21 cellular contexts compared by ENCODE assay signal in the genomic region with DNA sequence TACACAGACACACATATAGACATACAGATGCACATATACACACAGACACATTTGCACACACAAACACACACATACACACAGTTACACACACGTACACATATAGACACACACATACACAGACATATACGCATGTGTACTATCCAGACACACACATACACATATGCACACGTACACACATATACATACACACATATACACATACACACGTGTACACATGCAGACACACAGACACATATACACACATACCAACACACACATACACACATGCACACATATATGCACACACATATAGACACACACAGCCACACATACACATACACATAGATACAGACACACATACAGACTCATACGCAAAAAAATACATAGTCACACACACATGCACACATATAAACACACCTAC.
"Had no signal": no experiment of that assay in that cellular context is flagged by ENCODE, and none has a peak within 500 bp of the region (broad histone marks: within the 10 kb centered on the region; RNA-seq: fewer than 3 reads in every experiment).

No MANE protein-coding gene starts in this region.

- ATAC-seq: naive thymus-derived CD8-positive, alpha-beta T cell had no signal

- H3K4me1 ChIP-seq: parathyroid adenoma, thyroid gland had no signal

- H3K27me3 Mint-ChIP-seq: naive thymus-derived CD8-positive, alpha-beta T cell; progenitor cell of endocrine pancreas had no signal

- DNase-seq: dorsolateral prefrontal cortex; effector CD4-positive, alpha-beta T cell; foreskin fibroblast; gastrocnemius medialis; left ventricle myocardium superior; naive thymus-derived CD8-positive, alpha-beta T cell; sigmoid colon; stimulated activated CD4-positive, alpha-beta T cell treated with anti-CD3 and anti-CD28 coated beads, Interleukin-2, amount 100 ng/mL, for 24 hours; stimulated activated CD4-positive, alpha-beta T cell treated with anti-CD3 and anti-CD28 coated beads, Interleukin-4, amount 100 ng/mL, for 24 hours; stimulated activated naive CD4-positive, alpha-beta T cell treated with Interleukin-2 at 50 U/mL for 16 hours; stomach had no signal

- H3K9ac ChIP-seq: parathyroid adenoma had no signal

- FAIRE-seq: keratinocyte had no signal

- H3K27ac ChIP-seq: coronary artery, gastrocnemius medialis, lower lobe of right lung, parathyroid adenoma, sigmoid colon, thyroid gland had no signal

- H3K27ac Mint-ChIP-seq: progenitor cell of endocrine pancreas; stimulated activated effector memory CD8-positive, alpha-beta T cell treated with anti-CD3 and anti-CD28 coated beads, Interleukin-12 subunit alpha, Interleukin-12 subunit beta, amount 100 ng/mL, for 72 hours; type B pancreatic cell had no signal

- H3K27me3 ChIP-seq: dorsolateral prefrontal cortex, gastrocnemius medialis, neutrophil, sigmoid colon, stomach, thyroid gland had no signal

- H3K36me3 ChIP-seq: gastrocnemius medialis, lower lobe of right lung, neutrophil, sigmoid colon, stomach, thyroid gland had no signal

- H3K4me1 Mint-ChIP-seq: neural crest cell had no signal

- H3K4me3 Mint-ChIP-seq: naive thymus-derived CD8-positive, alpha-beta T cell; neural crest cell; stimulated activated effector memory CD8-positive, alpha-beta T cell treated with anti-CD3 and anti-CD28 coated beads, Interleukin-12 subunit alpha, Interleukin-12 subunit beta, amount 100 ng/mL, for 72 hours; type B pancreatic cell had no signal

- H3K79me2 ChIP-seq: parathyroid adenoma had no signal

- H3K36me3 Mint-ChIP-seq: stimulated activated effector memory CD8-positive, alpha-beta T cell treated with anti-CD3 and anti-CD28 coated beads, Interleukin-12 subunit alpha, Interleukin-12 subunit beta, amount 100 ng/mL, for 72 hours had no signal

- H3K4me3 ChIP-seq: coronary artery, dorsolateral prefrontal cortex, gastrocnemius medialis, lower lobe of right lung, sigmoid colon, stomach, thyroid gland had no signal

- H3K9me3 ChIP-seq: neutrophil, thyroid gland had no signal

- H2AFZ ChIP-seq: parathyroid adenoma had no signal
